ENCODE assay signal across 1 cellular context in genomic region chr22:37107779-37108621, GRCh38.
TF ChIP-seq lines count a peak whose summit lies in the region.

No MANE protein-coding gene starts in this region.

TF ChIP-seq in HepG2, 621 proteins besides CTCF, POLR2A, EP300 and RAD21 (continued from another document and continues in another):
- no peak for TF ChIP-seq TIGD3 (CRISPR knock-in tag; IDR thresholded peaks at IDR 0.05; ENCODE audit: borderline replicate concordance)
- TF ChIP-seq GMEB2 (CRISPR knock-in tag; IDR thresholded peaks at IDR 0.05; ENCODE audit: low read depth): no peak
- no peak for TF ChIP-seq ZNF850 (CRISPR knock-in tag; conservative IDR thresholded peaks at IDR 0.05)
- peak; percentile 44; the same call in 1 of the 2 replicates for TF ChIP-seq PHF21A (CRISPR knock-in tag; IDR thresholded peaks at IDR 0.05)
- TF ChIP-seq ZNF558 (CRISPR knock-in tag; IDR thresholded peaks at IDR 0.05; ENCODE audit: borderline replicate concordance): 0 out of 2 replicates have a peak, but pooled peaks have one; percentile 5
- TF ChIP-seq TOE1 (CRISPR knock-in tag; IDR thresholded peaks at IDR 0.05): no peak
- peak; percentile 49; the same call in 1 of the 2 replicates for TF ChIP-seq ZNF274 (CRISPR knock-in tag; IDR thresholded peaks at IDR 0.05)
- TF ChIP-seq YEATS4 (CRISPR knock-in tag; IDR thresholded peaks at IDR 0.05; ENCODE audit: borderline replicate concordance): no peak; the same call in 1 of the 2 replicates
- TF ChIP-seq ZNF263 (CRISPR knock-in tag; IDR thresholded peaks at IDR 0.05): no peak
- no peak for TF ChIP-seq ZSCAN30 (CRISPR knock-in tag; IDR thresholded peaks at IDR 0.05)
- no peak for TF ChIP-seq ZNF10 (CRISPR knock-in tag; IDR thresholded peaks at IDR 0.05; ENCODE audit: borderline replicate concordance, low read depth)
- TF ChIP-seq SIN3B (IDR thresholded peaks at IDR 0.05; ENCODE audit: low read length): no peak
- no peak for TF ChIP-seq TBX3 (IDR thresholded peaks at IDR 0.05; ENCODE audit: borderline replicate concordance)
- no peak for TF ChIP-seq MED13 (CRISPR knock-in tag; IDR thresholded peaks at IDR 0.05)
- no peak for TF ChIP-seq ZNF441 (CRISPR knock-in tag; IDR thresholded peaks at IDR 0.05; ENCODE audit: borderline replicate concordance)
- TF ChIP-seq POLR2AphosphoS5 (IDR thresholded peaks at IDR 0.05; ENCODE audit: low read depth, low read length): no peak
- no peak for TF ChIP-seq NFE2L1 (CRISPR knock-in tag; IDR thresholded peaks at IDR 0.05; ENCODE audit: borderline replicate concordance)
- no peak for TF ChIP-seq ARNTL (CRISPR knock-in tag; IDR thresholded peaks at IDR 0.05)
- TF ChIP-seq ZSCAN29 (CRISPR knock-in tag; conservative IDR thresholded peaks at IDR 0.05): no peak
- TF ChIP-seq ZSCAN31 (CRISPR knock-in tag; IDR thresholded peaks at IDR 0.05; ENCODE audit: low read depth): no peak
- no peak for TF ChIP-seq GPN1 (CRISPR knock-in tag; IDR thresholded peaks at IDR 0.05; ENCODE audit: borderline replicate concordance)
- TF ChIP-seq KLF9 (CRISPR knock-in tag; IDR thresholded peaks at IDR 0.05; ENCODE audit: low read depth): no peak
- no peak for TF ChIP-seq ZNF646 (CRISPR knock-in tag; IDR thresholded peaks at IDR 0.05)
- TF ChIP-seq TFDP2 (CRISPR knock-in tag; IDR thresholded peaks at IDR 0.05): no peak
- TF ChIP-seq ZNF460 (CRISPR knock-in tag; IDR thresholded peaks at IDR 0.05; ENCODE audit: borderline replicate concordance): no peak
- TF ChIP-seq RARA (CRISPR knock-in tag; IDR thresholded peaks at IDR 0.05): no peak
- no peak for TF ChIP-seq ZNF776 (CRISPR knock-in tag; IDR thresholded peaks at IDR 0.05)
- no peak for TF ChIP-seq MAFG (CRISPR knock-in tag; IDR thresholded peaks at IDR 0.05)
- no peak for TF ChIP-seq ZNF589 (CRISPR knock-in tag; conservative IDR thresholded peaks at IDR 0.05)
- TF ChIP-seq ZBTB4 (CRISPR knock-in tag; IDR thresholded peaks at IDR 0.05; ENCODE audit: borderline replicate concordance): no peak
- TF ChIP-seq HOXA3 (CRISPR knock-in tag; IDR thresholded peaks at IDR 0.05): peak; percentile 35; the same call in 1 of the 2 replicates
- TF ChIP-seq KDM4B (CRISPR knock-in tag; IDR thresholded peaks at IDR 0.05): no peak
- 0 out of 2 replicates have a peak, but pooled peaks have one; percentile 62 for TF ChIP-seq ZNF280B (CRISPR knock-in tag; IDR thresholded peaks at IDR 0.05; ENCODE audit: borderline replicate concordance)
- TF ChIP-seq ISX (CRISPR knock-in tag; conservative IDR thresholded peaks at IDR 0.05): no peak
- TF ChIP-seq JUNB (CRISPR knock-in tag; IDR thresholded peaks at IDR 0.05; ENCODE audit: borderline replicate concordance): no peak
- no peak for TF ChIP-seq SMARCE1 (IDR thresholded peaks at IDR 0.05; ENCODE audit: borderline replicate concordance)
- TF ChIP-seq SCMH1 (CRISPR knock-in tag; IDR thresholded peaks at IDR 0.05; ENCODE audit: borderline replicate concordance): no peak
- TF ChIP-seq KAT7 (CRISPR knock-in tag; IDR thresholded peaks at IDR 0.05; ENCODE audit: borderline replicate concordance): no peak
- TF ChIP-seq ZNF713 (CRISPR knock-in tag; IDR thresholded peaks at IDR 0.05): no peak
- no peak for TF ChIP-seq GTF2F1 (IDR thresholded peaks at IDR 0.05; ENCODE audit: low read length)
- peak; percentile 44; the same call in 1 of the 2 replicates for TF ChIP-seq ZNF430 (CRISPR knock-in tag; IDR thresholded peaks at IDR 0.05)
- no peak for TF ChIP-seq ZNF782 (CRISPR knock-in tag; IDR thresholded peaks at IDR 0.05; ENCODE audit: borderline replicate concordance)
- no peak for TF ChIP-seq NFIC (IDR thresholded peaks at IDR 0.05; ENCODE audit: low read length)
- no peak for TF ChIP-seq HES4 (CRISPR knock-in tag; IDR thresholded peaks at IDR 0.05; ENCODE audit: borderline replicate concordance)
- no peak for TF ChIP-seq NPAS2 (CRISPR knock-in tag; IDR thresholded peaks at IDR 0.05; ENCODE audit: borderline replicate concordance)
- TF ChIP-seq ZZZ3 (CRISPR knock-in tag; IDR thresholded peaks at IDR 0.05; ENCODE audit: borderline replicate concordance): 0 out of 2 replicates have a peak, but pooled peaks have one; percentile 22
- no peak for TF ChIP-seq ZNF337 (CRISPR knock-in tag; IDR thresholded peaks at IDR 0.05; ENCODE audit: borderline replicate concordance, low read depth)
- TF ChIP-seq PLRG1 (conservative IDR thresholded peaks at IDR 0.05): no peak
- no peak for TF ChIP-seq ZGPAT (CRISPR knock-in tag; IDR thresholded peaks at IDR 0.05)
- TF ChIP-seq IKZF4 (CRISPR knock-in tag; IDR thresholded peaks at IDR 0.05; ENCODE audit: borderline replicate concordance, low read depth, not compliant biosample characterization): no peak
- TF ChIP-seq FOXA3 (CRISPR knock-in tag; IDR thresholded peaks at IDR 0.05): no peak
- no peak for TF ChIP-seq THAP7 (CRISPR knock-in tag; IDR thresholded peaks at IDR 0.05)
- TF ChIP-seq PRPF4 (IDR thresholded peaks at IDR 0.05; ENCODE audit: low read depth, low read length, poor library complexity, severe bottlenecking): no peak
- no peak for TF ChIP-seq ZFP36L1 (CRISPR knock-in tag; IDR thresholded peaks at IDR 0.05)
